2 cellular contexts compared by ENCODE assay signal in genomic region chrX:136447968-136448367, GRCh38.
TF ChIP-seq lines count a peak whose summit lies in the region.

No MANE protein-coding gene starts in this region.

TF ChIP-seq in A549, 52 proteins besides CTCF, POLR2A, EP300 and RAD21:
- TF ChIP-seq FOXS1 (CRISPR knock-in tag; IDR thresholded peaks at IDR 0.05) (no peak), NR3C1 (IDR thresholded peaks at IDR 0.05) (no peak), TFCP2L1 (CRISPR knock-in tag; IDR thresholded peaks at IDR 0.05) (no peak), RFX5 (IDR thresholded peaks at IDR 0.05) (no peak), HEYL (CRISPR knock-in tag; IDR thresholded peaks at IDR 0.05) (no peak), SREBF2 (IDR thresholded peaks at IDR 0.05) (no peak), REST (IDR thresholded peaks at IDR 0.05) (no peak), PHF8 (IDR thresholded peaks at IDR 0.05; ENCODE audit: borderline replicate concordance, low read depth) (no peak), HOXB13 (CRISPR knock-in tag; IDR thresholded peaks at IDR 0.05; ENCODE audit: low read depth) (no peak), JUN (IDR thresholded peaks at IDR 0.05) (no peak), TP53 (CRISPR knock-in tag; IDR thresholded peaks at IDR 0.05) (no peak), ZSCAN20 (CRISPR knock-in tag; IDR thresholded peaks at IDR 0.05) (no peak), FOSB (CRISPR knock-in tag; IDR thresholded peaks at IDR 0.05) (no peak), POLR2AphosphoS2 (conservative IDR thresholded peaks at IDR 0.05; ENCODE audit: low read length) (no peak), NPAS2 (CRISPR knock-in tag; IDR thresholded peaks at IDR 0.05; ENCODE audit: borderline replicate concordance) (no peak)
- TF ChIP-seq, protein P1, sequence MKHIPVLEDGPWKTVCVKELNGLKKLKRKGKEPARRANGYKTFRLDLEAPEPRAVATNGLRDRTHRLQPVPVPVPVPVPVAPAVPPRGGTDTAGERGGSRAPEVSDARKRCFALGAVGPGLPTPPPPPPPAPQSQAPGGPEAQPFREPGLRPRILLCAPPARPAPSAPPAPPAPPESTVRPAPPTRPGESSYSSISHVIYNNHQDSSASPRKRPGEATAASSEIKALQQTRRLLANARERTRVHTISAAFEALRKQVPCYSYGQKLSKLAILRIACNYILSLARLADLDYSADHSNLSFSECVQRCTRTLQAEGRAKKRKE (CRISPR knock-in tag; IDR thresholded peaks at IDR 0.05; ENCODE audit: low read depth), result no peak
- TF ChIP-seq, protein P2, sequence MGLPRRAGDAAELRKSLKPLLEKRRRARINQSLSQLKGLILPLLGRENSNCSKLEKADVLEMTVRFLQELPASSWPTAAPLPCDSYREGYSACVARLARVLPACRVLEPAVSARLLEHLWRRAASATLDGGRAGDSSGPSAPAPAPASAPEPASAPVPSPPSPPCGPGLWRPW (IDR thresholded peaks at IDR 0.05), result no peak

TF ChIP-seq in SK-N-SH, 30 proteins besides CTCF, POLR2A, EP300 and RAD21:
- no peak for TF ChIP-seq RCOR1 (IDR thresholded peaks at IDR 0.05; ENCODE audit: low read length)
- no peak for TF ChIP-seq TEAD4 (IDR thresholded peaks at IDR 0.05; ENCODE audit: borderline replicate concordance, insufficient read depth)
- no peak for TF ChIP-seq USF1 (IDR thresholded peaks at IDR 0.05; ENCODE audit: borderline replicate concordance, low read depth)
- no peak for TF ChIP-seq YY1 (IDR thresholded peaks at IDR 0.05; ENCODE audit: low read depth)
- no peak for TF ChIP-seq TCF12 (IDR thresholded peaks at IDR 0.05)
- TF ChIP-seq IRF3 (IDR thresholded peaks at IDR 0.05; ENCODE audit: low read depth, low read length), result no peak
- no peak for TF ChIP-seq REST (IDR thresholded peaks at IDR 0.05; ENCODE audit: low read depth, low read length)
- TF ChIP-seq EZH2phosphoT487 (IDR thresholded peaks at IDR 0.05; ENCODE audit: borderline replicate concordance, low read depth), result no peak
- no peak for TF ChIP-seq TAF1 (IDR thresholded peaks at IDR 0.05; ENCODE audit: borderline replicate concordance, low read depth, low read length)
- TF ChIP-seq POLR2AphosphoS5 (IDR thresholded peaks at IDR 0.05; ENCODE audit: low read depth, low read length), result no peak
- no peak for TF ChIP-seq JUND (IDR thresholded peaks at IDR 0.05)
- TF ChIP-seq RFX5 (IDR thresholded peaks at IDR 0.05; ENCODE audit: low read length), result no peak
- TF ChIP-seq FOXJ3 (CRISPR knock-in tag; IDR thresholded peaks at IDR 0.05), result no peak
- no peak for TF ChIP-seq GATA2 (CRISPR knock-in tag; IDR thresholded peaks at IDR 0.05)
- TF ChIP-seq CHD2 (IDR thresholded peaks at IDR 0.05; ENCODE audit: low read length, partially characterized antibody), result no peak
- no peak for TF ChIP-seq PBX3 (IDR thresholded peaks at IDR 0.05)
TF ChIP-seq in SK-N-SH: peak in this region for 0.
